9 cellular contexts compared by ENCODE assay signal in the genomic region with DNA sequence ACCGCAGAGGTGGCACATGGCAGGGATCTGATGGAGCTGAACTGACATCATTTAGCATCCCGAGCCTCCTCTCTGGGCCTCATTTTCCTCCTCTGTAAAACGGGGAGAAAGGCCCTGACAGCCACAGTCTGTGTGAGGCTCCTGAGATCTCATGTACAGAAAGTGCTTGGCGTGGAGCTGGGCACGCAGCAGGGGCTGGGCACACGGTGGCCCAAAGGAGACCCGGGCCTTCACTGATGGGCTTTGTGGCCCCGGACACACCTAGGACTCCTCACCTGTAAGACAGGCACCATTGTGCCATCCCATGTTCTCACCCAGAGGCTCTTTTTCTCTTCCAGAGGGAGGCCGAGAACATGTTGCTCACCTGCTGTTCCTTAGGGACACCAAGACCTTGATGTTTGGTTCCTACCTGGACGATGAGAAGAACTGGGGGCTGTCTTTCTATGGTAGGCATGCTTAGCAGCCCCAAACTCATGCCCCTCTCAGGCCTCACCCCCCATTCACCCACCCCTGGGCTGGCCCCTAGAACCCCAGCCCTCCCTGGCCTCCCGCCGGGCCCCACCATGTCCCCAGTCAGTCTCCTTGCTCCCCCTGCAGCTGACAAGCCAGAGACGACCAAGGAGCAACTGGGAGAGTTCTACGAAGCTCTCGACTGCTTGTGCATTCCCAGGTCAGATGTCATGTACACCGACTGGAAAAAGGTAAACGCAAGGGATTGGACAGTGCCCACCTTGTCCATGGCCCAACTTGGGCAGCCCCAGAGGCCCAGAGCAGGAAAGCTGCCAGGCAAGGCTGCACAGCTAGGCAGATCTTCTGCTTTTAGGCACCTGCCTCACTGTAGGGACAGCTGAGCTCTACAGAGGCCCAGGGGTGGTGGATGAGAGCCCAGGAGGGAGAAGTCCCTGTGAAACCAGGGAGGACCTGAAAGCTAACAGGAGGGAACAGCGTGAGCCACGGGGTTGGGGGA. TPM values are rescaled to one million over a fixed set of nuclear protein-coding genes. Genes with fewer than 3 reads are reported as not detected.
"Had no signal": no experiment of that assay in that cellular context is flagged by ENCODE, and none has a peak within 500 bp of the region (broad histone marks: within the 10 kb centered on the region; RNA-seq: fewer than 3 reads in every experiment).

No MANE protein-coding gene starts in this region.

RNA-seq across cellular contexts. Expression of gene ORM2, which starts 1.8 kb away (rescaled TPM):
- total RNA-seq: chondrocyte, esophagus squamous epithelium, heart right ventricle, mesenteric fat pad, occipital lobe, renal cortical epithelial cell, transverse colon had no signal
- polyA plus RNA-seq: neural cell, SK-N-SH had no signal

RNA-seq across cellular contexts. Expression of gene ORM1, which starts 8.6 kb away (rescaled TPM):
- total RNA-seq: chondrocyte, occipital lobe, renal cortical epithelial cell, transverse colon had no signal
- polyA plus RNA-seq: neural cell, SK-N-SH had no signal
